ENCODE assay signal across 1 cellular context in genomic region chr11:118214210-118214914, GRCh38.
TF ChIP-seq lines count a peak whose summit lies in the region.

No MANE protein-coding gene starts in this region.

TF ChIP-seq in SK-N-SH treated with all-trans-retinoic acid at 6 μM for 48 hours, 23 proteins besides CTCF, POLR2A, EP300 and RAD21 (continued from another document):
- TF ChIP-seq TSHZ2 (CRISPR knock-in tag; IDR thresholded peaks at IDR 0.05): no peak
- TF ChIP-seq TCF4 (CRISPR knock-in tag; IDR thresholded peaks at IDR 0.05; ENCODE audit: borderline replicate concordance): no peak
- TF ChIP-seq PATZ1 (CRISPR knock-in tag; IDR thresholded peaks at IDR 0.05; ENCODE audit: borderline replicate concordance): no peak
- no peak for TF ChIP-seq ZC3H10 (CRISPR knock-in tag; IDR thresholded peaks at IDR 0.05)
- no peak for TF ChIP-seq ZNF8 (CRISPR knock-in tag; IDR thresholded peaks at IDR 0.05)
- TF ChIP-seq ZNF565 (CRISPR knock-in tag; conservative IDR thresholded peaks at IDR 0.05; ENCODE audit: low read depth): no peak
- TF ChIP-seq POU6F1 (CRISPR knock-in tag; IDR thresholded peaks at IDR 0.05; ENCODE audit: borderline replicate concordance, low read depth): no peak
- TF ChIP-seq ARNTL (CRISPR knock-in tag; IDR thresholded peaks at IDR 0.05; ENCODE audit: borderline replicate concordance, low read depth): no peak
- no peak for TF ChIP-seq ISL1 (CRISPR knock-in tag; IDR thresholded peaks at IDR 0.05)
- TF ChIP-seq RARB (CRISPR knock-in tag; IDR thresholded peaks at IDR 0.05): no peak
- TF ChIP-seq ZNF70 (CRISPR knock-in tag; IDR thresholded peaks at IDR 0.05): no peak
- no peak for TF ChIP-seq TOX (CRISPR knock-in tag; IDR thresholded peaks at IDR 0.05; ENCODE audit: borderline replicate concordance)
